In the genomic region with DNA sequence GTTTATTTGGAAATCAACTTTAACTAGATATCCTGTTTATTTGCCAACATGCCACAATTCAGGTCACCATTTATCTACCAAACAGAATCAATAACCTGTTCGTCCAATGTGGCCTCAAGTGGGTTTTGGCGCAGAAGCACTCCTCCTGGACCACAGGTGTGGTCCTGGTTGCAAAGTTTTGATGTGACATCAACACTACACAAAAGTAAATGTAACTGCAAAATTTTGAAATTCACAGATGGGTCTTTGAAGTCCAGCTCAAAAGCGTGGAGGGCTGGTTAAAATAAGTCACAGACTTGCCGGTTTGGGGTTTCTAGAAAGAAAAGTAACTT, we compare ENCODE assay signal across 8 cellular contexts. TPM values are rescaled to one million over a fixed set of nuclear protein-coding genes. Genes with fewer than 3 reads are reported as not detected.
DNase-seq lines count a peak whose midpoint lies in the region; ATAC-seq and TF ChIP-seq lines count a peak whose summit lies in the region.

No MANE protein-coding gene starts in this region.

- peak overlapping the region; percentile 93 for H3K4me2 ChIP-seq in osteoblast (ENCODE audit: insufficient read depth, low read length)

- no peak for ATAC-seq in effector memory CD8-positive, alpha-beta T cell (replicated peaks)
- ATAC-seq in HG03097 (IDR thresholded peaks at IDR 0.05; ENCODE audit: low FRiP score, unreplicated experiment): no peak

- no peak for DNase-seq in GM06990 (ENCODE audit: extremely low read depth, insufficient read length)
- no peak for DNase-seq in Jurkat, Clone E6-1 (ENCODE audit: low read depth, low spot score)
- no peak for DNase-seq in effector memory CD8-positive, alpha-beta T cell
- no peak for DNase-seq in osteoblast (ENCODE audit: insufficient read length, low spot score, missing footprints)
- no peak for DNase-seq in DMS53 (lab: John Stamatoyannopoulos, UW)
- DNase-seq in DMS153 (lab: John Stamatoyannopoulos, UW): no peak
- DNase-seq in GDM1 (lab: John Stamatoyannopoulos, UW): no peak

- peak overlapping the region; percentile 86 for H3K4me3 ChIP-seq in GM06990 (replicated peaks; ENCODE audit: low read depth, low read length)
- peak overlapping the region; percentile 56 for H3K4me3 ChIP-seq in Jurkat, Clone E6-1 (ENCODE audit: low read length)
- peak overlapping the region; percentile 88 for H3K4me3 ChIP-seq in osteoblast (ENCODE audit: insufficient read depth, low read length)

- H3K4me3 Mint-ChIP-seq in effector memory CD8-positive, alpha-beta T cell: peak overlapping the region; percentile 84 to 87

- no peaks in the 10 kb centered on the region for H3K9me3 Mint-ChIP-seq in effector memory CD8-positive, alpha-beta T cell

- H3K4me1 ChIP-seq in osteoblast (ENCODE audit: insufficient read depth, low read length): peaks cover 8% of the 10 kb centered on the region

- TF ChIP-seq CTCF in GM06990 (IDR thresholded peaks at IDR 0.05; ENCODE audit: insufficient read depth, low read length, poor library complexity, severe bottlenecking) (no peak), osteoblast (IDR thresholded peaks at IDR 0.05; ENCODE audit: extremely low read depth, low read depth, low read length) (no peak)

- H3K79me2 ChIP-seq in osteoblast (ENCODE audit: insufficient read depth, low read length): no peaks in the 10 kb centered on the region

- no peaks in the 10 kb centered on the region for H3K27me3 ChIP-seq in GM06990 (replicated peaks; ENCODE audit: control insufficient read depth, insufficient read depth, low read length)
- H3K27me3 ChIP-seq in osteoblast (ENCODE audit: insufficient read depth, low read length): peaks cover 10% of the 10 kb centered on the region

- H2AFZ ChIP-seq in osteoblast (ENCODE audit: low read length): peak overlapping the region; percentile 84

- H3K27me3 Mint-ChIP-seq in effector memory CD8-positive, alpha-beta T cell: no peaks in the 10 kb centered on the region

- no peaks in the 10 kb centered on the region for H3K36me3 Mint-ChIP-seq in effector memory CD8-positive, alpha-beta T cell (ENCODE audit: insufficient read depth)

- no peak overlapping the region for H3K27ac ChIP-seq in osteoblast (ENCODE audit: low read depth, low read length)

- H4K20me1 ChIP-seq in osteoblast (ENCODE audit: insufficient read depth, low read length): no peaks in the 10 kb centered on the region

- peaks cover 8 to 11% of the 10 kb centered on the region in 2 donors for H3K4me1 Mint-ChIP-seq in effector memory CD8-positive, alpha-beta T cell (ENCODE audit: low read depth in 2 of 2)

- no peaks in the 10 kb centered on the region for H3K36me3 ChIP-seq in GM06990 (ENCODE audit: control insufficient read depth, insufficient read depth, low read length)
- no peaks in the 10 kb centered on the region for H3K36me3 ChIP-seq in osteoblast (ENCODE audit: insufficient read depth, low read length)

- H3K9me3 ChIP-seq in osteoblast (ENCODE audit: low read depth, low read length): no peaks in the 10 kb centered on the region

- H3K27ac Mint-ChIP-seq in effector memory CD8-positive, alpha-beta T cell: peak overlapping the region in 1 of 2 donors; percentile 90

RNA-seq across cellular contexts. Expression of gene GCA, which starts 0.5 kb away (rescaled TPM):
- polyA plus RNA-seq in Jurkat, Clone E6-1 (2012; ENCODE audit: insufficient read depth, insufficient read length): 5.1 TPM
- total RNA-seq in osteoblast: 3.3 and 3.8 TPM in 2 replicates

RNA-seq across cellular contexts. Expression of gene IFIH1, which starts 25.0 kb away (rescaled TPM):
- 4.4 TPM for polyA plus RNA-seq in Jurkat, Clone E6-1 (2012; ENCODE audit: insufficient read depth, insufficient read length)
- 7.2 and 9.1 TPM in 2 replicates for total RNA-seq in osteoblast
